ENCODE assay signal across 8 cellular contexts in genomic region chr17:41404024-41404651, GRCh38. TPM values are rescaled to one million over a fixed set of nuclear protein-coding genes. Genes with fewer than 3 reads are reported as not detected.
DNase-seq lines count a peak whose midpoint lies in the region; ATAC-seq and TF ChIP-seq lines count a peak whose summit lies in the region.

No MANE protein-coding gene starts in this region.

- no peaks in the 10 kb centered on the region for H3K27me3 ChIP-seq in BLaER1
- H3K27me3 ChIP-seq in hepatocyte = no peaks in the 10 kb centered on the region
- no peaks in the 10 kb centered on the region for H3K27me3 ChIP-seq in vagina

- peak overlapping the region; percentile 50 for H3K4me2 ChIP-seq in BLaER1
- H3K4me2 ChIP-seq in hepatocyte = no peak overlapping the region

- H2AFZ ChIP-seq in hepatocyte = no peak overlapping the region

- H3K4me1 ChIP-seq in BLaER1 = peaks cover 14% of the 10 kb centered on the region
- peaks cover 6% of the 10 kb centered on the region for H3K4me1 ChIP-seq in hepatocyte (ENCODE audit: insufficient read depth)
- H3K4me1 ChIP-seq in vagina = peaks cover 37% of the 10 kb centered on the region

- H3K36me3 Mint-ChIP-seq in activated T-cell treated with anti-CD3 and anti-CD28 coated beads, Interleukin-2, amount 50 U/mL, for 24 hours (ENCODE audit: low read depth) = no peaks in the 10 kb centered on the region

- peaks cover 44% of the 10 kb centered on the region for H3K4me1 Mint-ChIP-seq in activated T-cell treated with anti-CD3 and anti-CD28 coated beads, Interleukin-2, amount 50 U/mL, for 24 hours (ENCODE audit: low read depth)

- H3K4me3 ChIP-seq in BLaER1 (no peak overlapping the region), NB4 (ENCODE audit: low read depth, low read length) (no peak overlapping the region), hepatocyte (no peak overlapping the region), vagina (no peak overlapping the region)

- no peak overlapping the region for H3K4me3 Mint-ChIP-seq in activated T-cell treated with anti-CD3 and anti-CD28 coated beads, Interleukin-2, amount 50 U/mL, for 24 hours

- H3K9me2 ChIP-seq in hepatocyte (replicated peaks; ENCODE audit: insufficient read depth) = no peaks in the 10 kb centered on the region

- H3K27me3 Mint-ChIP-seq in activated T-cell treated with anti-CD3 and anti-CD28 coated beads, Interleukin-2, amount 50 U/mL, for 24 hours = no peaks in the 10 kb centered on the region

- no peaks in the 10 kb centered on the region for H3K9me3 Mint-ChIP-seq in activated T-cell treated with anti-CD3 and anti-CD28 coated beads, Interleukin-2, amount 50 U/mL, for 24 hours

- 65% methylated on average over 7 of the region's 7 CpGs for WGBS in hepatocyte (ENCODE audit: low lambda C conversion rate, missing lambda C conversion rate)

- peak; percentile 79 for DNase-seq in NB4 (ENCODE audit: low read depth)
- DNase-seq in activated T-cell treated with anti-CD3 and anti-CD28 coated beads, Interleukin-2, amount 50 U/mL, for 24 hours = no peak
- peak; percentile 63 for DNase-seq in hepatocyte (ENCODE audit: low spot score)
- no peak for DNase-seq in vagina (ENCODE audit: extremely low spot score in 2 of 2)
- DNase-seq in putamen (ENCODE audit: low spot score) = no peak

- H3K9me3 ChIP-seq in BLaER1 (no peaks in the 10 kb centered on the region), hepatocyte (ENCODE audit: low read depth) (no peaks in the 10 kb centered on the region), vagina (no peaks in the 10 kb centered on the region)

- TF ChIP-seq CTCF in NB4 (IDR thresholded peaks at IDR 0.05; ENCODE audit: low read depth, low read length) (no peak), hepatocyte (IDR thresholded peaks at IDR 0.05; ENCODE audit: poor library complexity) (no peak), vagina (IDR thresholded peaks at IDR 0.05) (no peak)

- H3K27ac Mint-ChIP-seq in activated T-cell treated with anti-CD3 and anti-CD28 coated beads, Interleukin-2, amount 50 U/mL, for 24 hours = peak overlapping the region; percentile 87

- intact Hi-C loops in vagina (cut with DNase I) = no loop called here

- H4K20me1 ChIP-seq in BLaER1 (no peaks in the 10 kb centered on the region), hepatocyte (ENCODE audit: insufficient read depth, poor library complexity, severe bottlenecking) (no peaks in the 10 kb centered on the region)

- H3K36me3 ChIP-seq in BLaER1 = no peaks in the 10 kb centered on the region
- no peaks in the 10 kb centered on the region for H3K36me3 ChIP-seq in hepatocyte (replicated peaks; ENCODE audit: insufficient read depth, low read depth)
- no peaks in the 10 kb centered on the region for H3K36me3 ChIP-seq in vagina

- H3K27ac ChIP-seq in BLaER1 = no peak overlapping the region
- H3K27ac ChIP-seq in hepatocyte = peak overlapping the region; percentile 31
- peak overlapping the region; percentile 54 for H3K27ac ChIP-seq in vagina

- no peak overlapping the region for H3K9ac ChIP-seq in BLaER1

- TF ChIP-seq POLR2A in NB4 (IDR thresholded peaks at IDR 0.05; ENCODE audit: extremely low read depth, insufficient read length) (no peak), vagina (IDR thresholded peaks at IDR 0.05) (no peak)

- ATAC-seq in GM19035 (IDR thresholded peaks at IDR 0.05; ENCODE audit: unreplicated experiment) (no peak), GM21360 (IDR thresholded peaks at IDR 0.05; ENCODE audit: unreplicated experiment) (no peak)

- H3K79me2 ChIP-seq in hepatocyte = no peaks in the 10 kb centered on the region

RNA-seq across cellular contexts. Expression of gene KRT31, which starts 6.7 kb away (rescaled TPM):
- total RNA-seq in hepatocyte (not detected in 2 replicates), vagina (not detected)
- not detected in 2 replicates for polyA plus RNA-seq in hepatocyte

RNA-seq across cellular contexts. Expression of gene KRT37, which starts 20.2 kb away (rescaled TPM):
- total RNA-seq in hepatocyte (not detected in 2 replicates), vagina (not detected)
- not detected in 2 replicates for polyA plus RNA-seq in hepatocyte

RNA-seq across cellular contexts. Expression of gene KRT34, which starts 22.0 kb away (rescaled TPM):
- 0.20 TPM in 1 of 2 replicates, not detected in the other for total RNA-seq in hepatocyte
- 0.71 TPM in 1 of 2 replicates, not detected in the other for polyA plus RNA-seq in hepatocyte
- 0.74 TPM for total RNA-seq in vagina

RNA-seq across cellular contexts. Expression of gene KRT33B, which starts 34.5 kb away (rescaled TPM):
- total RNA-seq in hepatocyte = not detected in 2 replicates
- polyA plus RNA-seq in hepatocyte = 0.35 TPM in 1 of 2 replicates, not detected in the other
- total RNA-seq in vagina = not detected

RNA-seq across cellular contexts. Expression of gene KRT38, which starts 36.6 kb away (rescaled TPM):
- total RNA-seq in hepatocyte (not detected in 2 replicates), vagina (not detected)
- not detected in 2 replicates for polyA plus RNA-seq in hepatocyte

Comparison
In these comparisons a context has a peak if more than half of its experiments do, and no peak if none do; other contexts are left out.
1. DNase-seq: peak in NB4 (single experiment) and hepatocyte (single experiment); none in activated T-cell treated with anti-CD3 and anti-CD28 coated beads, Interleukin-2, amount 50 U/mL, for 24 hours (single experiment), vagina (0 of 2) and putamen (single experiment).